18 cellular contexts compared by ENCODE assay signal in genomic region chr7:43891069-43891955, GRCh38. TPM values are rescaled to one million over a fixed set of nuclear protein-coding genes. Genes with fewer than 3 reads are reported as not detected.
A peak's percentile ranks its signal among the peaks of the same experiment; 100 is the strongest.
DNase-seq lines count a peak whose midpoint lies in the region; ATAC-seq and TF ChIP-seq lines count a peak whose summit lies in the region.
"Had no signal": no experiment of that assay in that cellular context is flagged by ENCODE, and none has a peak within 500 bp of the region (broad histone marks: within the 10 kb centered on the region; RNA-seq: fewer than 3 reads in every experiment).

No MANE protein-coding gene starts in this region.

- peaks cover 9% of the 10 kb centered on the region for H3K36me3 ChIP-seq in suprapubic skin

- no peak for TF ChIP-seq EP300 in suprapubic skin (IDR thresholded peaks at IDR 0.05)

- no peaks in the 10 kb centered on the region for H3K36me3 Mint-ChIP-seq in natural killer cell
- H3K36me3 Mint-ChIP-seq in natural killer cell treated with Interleukin-12 subunit alpha and Interleukin-12 subunit beta and Interleukin-15 and Interleukin-18, amount 100 ng/mL, for 72 hours: peaks cover 4% of the 10 kb centered on the region

- peak overlapping the region; percentile 13 for H3K4me3 Mint-ChIP-seq in natural killer cell
- no peak overlapping the region for H3K4me3 Mint-ChIP-seq in natural killer cell treated with Interleukin-12 subunit alpha and Interleukin-12 subunit beta and Interleukin-15 and Interleukin-18, amount 100 ng/mL, for 72 hours
- H3K4me3 Mint-ChIP-seq: B cell; CD4-positive, alpha-beta T cell had no signal

- no peaks in the 10 kb centered on the region for H3K9me3 Mint-ChIP-seq in natural killer cell
- H3K9me3 Mint-ChIP-seq in natural killer cell treated with Interleukin-12 subunit alpha and Interleukin-12 subunit beta and Interleukin-15 and Interleukin-18, amount 100 ng/mL, for 72 hours: no peaks in the 10 kb centered on the region
- H3K9me3 Mint-ChIP-seq: CD4-positive, alpha-beta T cell had no signal

- peaks cover 58 to 65% of the 10 kb centered on the region in 2 donors for H3K4me1 Mint-ChIP-seq in natural killer cell
- peaks cover 50% of the 10 kb centered on the region in 2 donors for H3K4me1 Mint-ChIP-seq in natural killer cell treated with Interleukin-12 subunit alpha and Interleukin-12 subunit beta and Interleukin-15 and Interleukin-18, amount 100 ng/mL, for 72 hours (ENCODE audit: low read depth in 2 of 2)

- WGBS in suprapubic skin: 87% methylated on average over 12 of the region's 12 CpGs

- H3K27ac Mint-ChIP-seq in natural killer cell: no peak overlapping the region
- H3K27ac Mint-ChIP-seq in natural killer cell treated with Interleukin-12 subunit alpha and Interleukin-12 subunit beta and Interleukin-15 and Interleukin-18, amount 100 ng/mL, for 72 hours: no peak overlapping the region
- H3K27ac Mint-ChIP-seq: B cell; CD4-positive, alpha-beta T cell had no signal

- peaks cover 10% of the 10 kb centered on the region for H3K4me1 ChIP-seq in suprapubic skin
- H3K4me1 ChIP-seq: HAP-1 had no signal

- H3K9me3 ChIP-seq in suprapubic skin: no peaks in the 10 kb centered on the region
- H3K9me3 ChIP-seq: Caco-2, HAP-1 had no signal

- H3K27me3 Mint-ChIP-seq in natural killer cell (ENCODE audit: low read depth in 2 of 2): peaks cover 17 to 42% of the 10 kb centered on the region in 2 donors
- H3K27me3 Mint-ChIP-seq in natural killer cell treated with Interleukin-12 subunit alpha and Interleukin-12 subunit beta and Interleukin-15 and Interleukin-18, amount 100 ng/mL, for 72 hours: peaks cover 0 to 9% of the 10 kb centered on the region in 2 donors
- H3K27me3 Mint-ChIP-seq: B cell; CD4-positive, alpha-beta T cell had no signal

- TF ChIP-seq POLR2A in suprapubic skin (IDR thresholded peaks at IDR 0.05): no peak

- intact Hi-C loops in natural killer cell (cut with micrococcal nuclease) (no loop called here), left colon (cut with DNase I, micrococcal nuclease) (no loop called here)

- TF ChIP-seq CTCF in natural killer cell (IDR thresholded peaks at IDR 0.05): no peak
- no peak for TF ChIP-seq CTCF in suprapubic skin (IDR thresholded peaks at IDR 0.05)

- H3K4me3 ChIP-seq in suprapubic skin: no peak overlapping the region
- H3K4me3 ChIP-seq: HAP-1, MG63 had no signal

- ATAC-seq in natural killer cell (no peak), left colon (peak; percentile 37)
- no peak for ATAC-seq in natural killer cell treated with Interleukin-12 subunit alpha and Interleukin-12 subunit beta and Interleukin-15 and Interleukin-18, amount 100 ng/mL, for 72 hours

- H3K27me3 ChIP-seq in suprapubic skin: no peaks in the 10 kb centered on the region
- H3K27me3 ChIP-seq: MG63 had no signal

- no peak overlapping the region for H3K27ac ChIP-seq in suprapubic skin

- DNase-seq in natural killer cell: no peak
- no peak for DNase-seq in natural killer cell treated with Interleukin-12 subunit alpha and Interleukin-12 subunit beta and Interleukin-15 and Interleukin-18, amount 100 ng/mL, for 72 hours (ENCODE audit: low spot score)
- DNase-seq in amniotic epithelial cell (ENCODE audit: low read depth): peak; percentile 31
- no peak for DNase-seq in left colon
- DNase-seq in activated CD8-positive, alpha-beta memory T cell treated with anti-CD3 and anti-CD28 coated beads for 24 hours: no peak
- no peak for DNase-seq in cerebellum (ENCODE audit: low spot score)
- DNase-seq in suprapubic skin (ENCODE audit: low spot score in 2 of 2): no peak
- DNase-seq: Caco-2; CD4-positive, alpha-beta T cell; GDM1; MG63; NCI-H1048; NCI-H1436; NCI-H2029; NCI-H446 treated with DMSO at 0.1 percent for 48 hours; NCI-H774 had no signal

RNA-seq across cellular contexts. Expression of gene URGCP, which starts 15.1 kb away (rescaled TPM):
- total RNA-seq in natural killer cell: 10 to 100 TPM; 11.5 to 24.4 (median 21.5) TPM
- total RNA-seq in natural killer cell treated with Interleukin-12 subunit alpha and Interleukin-12 subunit beta and Interleukin-15 and Interleukin-18, amount 100 ng/mL, for 72 hours: 10 to 100 TPM; 29.4 TPM
- total RNA-seq in left colon: 10 to 100 TPM; 63.3 to 75.7 TPM
- 31.6 TPM for total RNA-seq in cerebellum
- total RNA-seq in suprapubic skin: 10 to 100 TPM; 36.3 to 60.3 (median 39.6) TPM

RNA-seq across cellular contexts. Expression of gene MRPS24, which starts 22.0 kb away (rescaled TPM):
- total RNA-seq in natural killer cell (10 to 100 TPM; 34.8 to 37.4 (median 35.7) TPM), left colon (10 to 100 TPM; 90.9 to 94.7 TPM), cerebellum (21.8 TPM), suprapubic skin (100 to 1,000 TPM in 2 of 4 donors, 10 to 100 TPM in 2; 65.1 to 111 (median 95.6) TPM)
- 10 to 100 TPM; 72.6 to 95.3 TPM for total RNA-seq in natural killer cell treated with Interleukin-12 subunit alpha and Interleukin-12 subunit beta and Interleukin-15 and Interleukin-18, amount 100 ng/mL, for 72 hours

RNA-seq across cellular contexts. Expression of gene UBE2D4, which starts 34.9 kb away (rescaled TPM):
- total RNA-seq in natural killer cell (10 to 100 TPM in 1 of 3 donors, 1 to 10 TPM in 2; 5.3 to 10.6 (median 9.6) TPM), left colon (10 to 100 TPM in 1 of 2 donors, 1 to 10 TPM in 1; 9.2 to 13.1 TPM), cerebellum (16.2 TPM), suprapubic skin (10 to 100 TPM; 13.6 to 29.1 (median 17.2) TPM)
- total RNA-seq in natural killer cell treated with Interleukin-12 subunit alpha and Interleukin-12 subunit beta and Interleukin-15 and Interleukin-18, amount 100 ng/mL, for 72 hours: 10 to 100 TPM; 10.8 to 11.2 TPM
